Comparison of ENCODE assay signal across 8 cellular contexts in the genomic region with DNA sequence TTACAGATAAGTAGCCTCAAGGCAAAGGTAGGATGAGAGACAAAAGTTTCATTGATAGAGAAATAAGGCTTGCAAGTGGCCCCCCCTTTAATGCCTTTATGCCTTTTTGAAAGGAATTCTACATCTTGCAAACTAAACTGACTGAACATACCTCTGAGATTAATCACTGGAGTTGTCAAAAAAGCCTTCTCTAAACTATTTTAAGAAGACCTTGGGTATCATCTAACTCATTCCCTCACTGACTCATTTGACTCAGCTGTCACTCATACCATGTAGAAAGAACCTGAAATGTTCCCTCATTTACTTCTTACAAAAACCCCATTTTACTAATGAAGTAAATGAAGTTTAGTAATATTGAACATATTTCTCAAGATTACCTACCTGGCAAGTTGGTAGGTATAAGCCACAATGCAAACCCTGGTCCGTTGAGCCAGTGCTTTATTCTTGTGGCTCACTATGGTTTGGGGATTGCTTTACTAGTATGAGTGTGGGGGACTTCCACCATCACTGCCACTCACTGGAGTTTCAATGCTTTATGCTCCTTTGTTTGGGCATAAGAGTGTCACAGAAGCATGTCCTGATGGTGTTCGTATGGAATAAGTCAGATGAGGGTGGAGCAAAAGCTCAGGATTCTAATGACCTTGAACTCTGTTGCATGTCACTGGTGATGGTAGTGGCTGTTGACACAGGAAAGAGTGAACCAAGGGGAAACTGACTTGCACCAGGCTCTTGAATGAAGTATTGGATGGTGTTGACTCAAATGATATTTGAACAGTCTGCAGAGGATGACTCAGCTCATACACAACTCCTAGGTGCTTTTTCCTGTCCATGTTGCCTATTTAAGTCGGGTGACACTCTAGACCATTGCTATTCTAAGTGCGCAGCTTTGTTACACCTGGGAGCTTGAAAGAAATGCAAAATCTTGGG.
DNase-seq lines count a peak whose midpoint lies in the region; ATAC-seq, FAIRE-seq and TF ChIP-seq lines count a peak whose summit lies in the region.
"Had no signal": no experiment of that assay in that cellular context is flagged by ENCODE, and none has a peak within 500 bp of the region (broad histone marks: within the 10 kb centered on the region; RNA-seq: fewer than 3 reads in every experiment).

No MANE protein-coding gene starts in this region.

- in situ Hi-C loops in ACHN (cut with HindIII; ENCODE audit: low pct_ligation_motif_present, low pct_unique_long_range_greater_than_20kb, low sequenced_read_pairs): no loop called here

- FAIRE-seq in keratinocyte (lab: Jason Lieb, UNC): peak; percentile 86

- no peak overlapping the region for H3K4me3 ChIP-seq in keratinocyte (ENCODE audit: control insufficient read depth in 2 of 3, extremely low read depth in 1 of 3, insufficient read depth in 2 of 3, low read depth in 1 of 3, low read length in 3 of 3)
- H3K4me3 ChIP-seq: cardiac muscle cell had no signal

- H3K27me3 ChIP-seq in keratinocyte (ENCODE audit: control insufficient read depth, extremely low read depth, insufficient read depth, low read length): no peaks in the 10 kb centered on the region
- H3K27me3 ChIP-seq: cardiac muscle cell had no signal

- DNase-seq in HS-5 (ENCODE audit: low read depth) (peak; percentile 30), keratinocyte (ENCODE audit: low read depth, low spot score) (peak; percentile 66), cortex of kidney (lab: John Stamatoyannopoulos, UW) (no peak), amniotic stem cell (lab: John Stamatoyannopoulos, UW) (no peak), ACHN (no peak)

- no peak overlapping the region for H3K9ac ChIP-seq in keratinocyte (ENCODE audit: control insufficient read depth, extremely low read depth, insufficient read depth, low read length)

- H3K4me1 ChIP-seq in keratinocyte (ENCODE audit: control insufficient read depth, extremely low read depth, insufficient read depth, low read length): peaks cover 16% of the 10 kb centered on the region

- no peaks in the 10 kb centered on the region for H3K9me1 ChIP-seq in keratinocyte (ENCODE audit: control insufficient read depth, extremely low read depth, insufficient read depth, low read length)

- H3K4me2 ChIP-seq in keratinocyte (ENCODE audit: control insufficient read depth, extremely low read depth, insufficient read depth, low read depth, low read length): peak overlapping the region; percentile 29

- no peak overlapping the region for H2AFZ ChIP-seq in keratinocyte (ENCODE audit: control insufficient read depth, low read length)

- H3K79me2 ChIP-seq in keratinocyte (ENCODE audit: control insufficient read depth, insufficient read depth, low read length): no peaks in the 10 kb centered on the region

- no peak overlapping the region for H3K27ac ChIP-seq in keratinocyte (ENCODE audit: control insufficient read depth, insufficient read depth, low read length)
- H3K27ac ChIP-seq: cardiac muscle cell had no signal

- no peaks in the 10 kb centered on the region for H4K20me1 ChIP-seq in keratinocyte (ENCODE audit: control insufficient read depth, extremely low read depth, insufficient read depth, low read length)

- TF ChIP-seq CTCF in keratinocyte (optimal IDR thresholded peaks at IDR 0.05 in 1 of 3, IDR thresholded peaks at IDR 0.05 in 1 of 3, conservative IDR thresholded peaks at IDR 0.05 in 1 of 3; ENCODE audit: extremely low read depth in 1 of 3, insufficient read depth in 2 of 3, low read length in 3 of 3): no peak

- no peaks in the 10 kb centered on the region for H3K9me3 ChIP-seq in keratinocyte (ENCODE audit: control insufficient read depth, low read depth, low read length)

- ATAC-seq in GM18520 (IDR thresholded peaks at IDR 0.05; ENCODE audit: unreplicated experiment) (peak; percentile 64), GM21619 (IDR thresholded peaks at IDR 0.05; ENCODE audit: unreplicated experiment) (peak; percentile 76)

- H3K36me3 ChIP-seq in keratinocyte (ENCODE audit: control insufficient read depth in 2 of 2, extremely low read depth in 1 of 2, insufficient read depth in 2 of 2, low read length in 2 of 2): no peaks in the 10 kb centered on the region
- H3K36me3 ChIP-seq: cardiac muscle cell had no signal

- dilution Hi-C loops in keratinocyte (cut with MboI; ENCODE audit: extremely low pct_ligation_motif_present, low sequenced_read_pairs): no loop called here

Comparison
In these comparisons a context has a peak if more than half of its experiments do, and no peak if none do; other contexts are left out.
1. DNase-seq: peak in HS-5 (single experiment) and keratinocyte (single experiment); none in cortex of kidney (single experiment), amniotic stem cell (single experiment) and ACHN (single experiment).